21 cellular contexts compared by ENCODE assay signal in the genomic region with DNA sequence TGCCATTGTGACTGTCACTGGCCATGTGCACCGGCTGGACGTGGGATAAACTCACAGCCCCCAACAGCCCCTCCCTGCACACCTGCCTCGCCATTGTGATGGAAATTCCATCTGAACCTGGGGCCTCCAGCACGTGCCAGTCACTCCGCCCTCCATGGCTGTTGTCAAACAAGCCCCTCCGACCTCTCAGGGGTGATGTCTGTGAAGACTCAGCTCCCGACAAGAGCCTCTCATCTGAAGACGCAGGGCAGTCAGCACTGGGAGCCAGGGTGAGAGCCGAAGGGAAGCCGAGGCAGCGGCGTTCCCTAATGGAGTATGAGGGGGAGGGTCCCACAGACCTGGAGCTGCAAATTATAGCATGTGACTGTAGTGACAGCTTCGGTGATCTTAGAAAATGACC. TPM values are rescaled to one million over a fixed set of nuclear protein-coding genes. Genes with fewer than 3 reads are reported as not detected.
A peak's percentile ranks its signal among the peaks of the same experiment; 100 is the strongest.
DNase-seq lines count a peak whose midpoint lies in the region; TF ChIP-seq lines count a peak whose summit lies in the region.
"Had no signal": no experiment of that assay in that cellular context is flagged by ENCODE, and none has a peak within 500 bp of the region (broad histone marks: within the 10 kb centered on the region; RNA-seq: fewer than 3 reads in every experiment).

No MANE protein-coding gene starts in this region.

- H3K27ac ChIP-seq in coronary artery = no peak overlapping the region
- H3K27ac ChIP-seq: A549; BLaER1 treated with 17β-estradiol and CSF1 and Interleukin-3, amounts not matched to agents 10 nM and 100 nM; RWPE1 had no signal

- peak; percentile 10 for DNase-seq in activated CD8-positive, alpha-beta memory T cell treated with anti-CD3 and anti-CD28 coated beads, Interleukin-2, amount 50 U/mL, for 4 hours
- no peak for DNase-seq in activated CD8-positive, alpha-beta memory T cell treated with anti-CD3 and anti-CD28 coated beads, Interleukin-2, amount 50 U/mL, for 48 hours
- peak; percentile 35 for DNase-seq in coronary artery (ENCODE audit: low spot score)
- peak; percentile 76 for DNase-seq in mesenteric fat pad (ENCODE audit: low spot score)
- DNase-seq in globus pallidus (ENCODE audit: low spot score) = no peak
- no peak for DNase-seq in activated gamma-delta T cell treated with Interleukin-2 at 50 U/mL for 16 hours
- no peak for DNase-seq in activated naive CD4-positive, alpha-beta T cell (lab: John Stamatoyannopoulos, UW)
- no peak for DNase-seq in effector CD4-positive, alpha-beta T cell
- DNase-seq: CD8-positive, alpha-beta memory T cell; DMS 273 treated with DMSO at 0.1 percent for 48 hours; IMR-90; Karpas-422; NCI-H1105 treated with DMSO at 0.1 percent for 48 hours; NCI-H1930; NCI-H526 treated with DMSO at 0.1 percent for 48 hours; OCI-M1 had no signal

- H3K4me3 ChIP-seq in coronary artery = no peak overlapping the region
- H3K4me3 ChIP-seq: A549; BLaER1 treated with 17β-estradiol and CSF1 and Interleukin-3, amounts not matched to agents 10 nM and 100 nM had no signal

- TF ChIP-seq CTCF in coronary artery (IDR thresholded peaks at IDR 0.05) = no peak

RNA-seq across cellular contexts. Expression of gene KRTAP10-2, which starts 1.4 kb away (rescaled TPM):
- not detected for total RNA-seq in mesenteric fat pad
- total RNA-seq: CD8-positive, alpha-beta memory T cell; Daoy; HT1080; IMR-90 had no signal

RNA-seq across cellular contexts. Expression of gene KRTAP10-3, which starts 5.9 kb away (rescaled TPM):
- not detected for total RNA-seq in mesenteric fat pad
- total RNA-seq: CD8-positive, alpha-beta memory T cell; Daoy; HT1080; IMR-90 had no signal

RNA-seq across cellular contexts. Expression of gene KRTAP10-1, which starts 12.7 kb away (rescaled TPM):
- not detected for total RNA-seq in mesenteric fat pad
- total RNA-seq: CD8-positive, alpha-beta memory T cell; Daoy; HT1080; IMR-90 had no signal

RNA-seq across cellular contexts. Expression of gene KRTAP10-4, which starts 20.8 kb away (rescaled TPM):
- total RNA-seq in mesenteric fat pad = not detected
- total RNA-seq: CD8-positive, alpha-beta memory T cell; Daoy; HT1080; IMR-90 had no signal

RNA-seq across cellular contexts. Expression of gene KRTAP10-5, which starts 27.7 kb away (rescaled TPM):
- total RNA-seq in mesenteric fat pad = not detected
- total RNA-seq: CD8-positive, alpha-beta memory T cell; Daoy; HT1080; IMR-90 had no signal

Comparison
In these comparisons a context has a peak if more than half of its experiments do, and no peak if none do; other contexts are left out.
1. DNase-seq: peak in activated CD8-positive, alpha-beta memory T cell treated with anti-CD3 and anti-CD28 coated beads, Interleukin-2, amount 50 U/mL, for 4 hours (single experiment), coronary artery (single experiment) and mesenteric fat pad (single experiment); none in activated CD8-positive, alpha-beta memory T cell treated with anti-CD3 and anti-CD28 coated beads, Interleukin-2, amount 50 U/mL, for 48 hours (single experiment), globus pallidus (single experiment), activated gamma-delta T cell treated with Interleukin-2 at 50 U/mL for 16 hours (single experiment), activated naive CD4-positive, alpha-beta T cell (0 of 4) and effector CD4-positive, alpha-beta T cell (single experiment).